In genomic region chr7:12927635-12928434, GRCh38 we compare ENCODE assay signal across 18 cellular contexts.
DNase-seq lines count a peak whose midpoint lies in the region; ATAC-seq, FAIRE-seq and TF ChIP-seq lines count a peak whose summit lies in the region.
"Had no signal": no experiment of that assay in that cellular context is flagged by ENCODE, and none has a peak within 500 bp of the region (broad histone marks: within the 10 kb centered on the region; RNA-seq: fewer than 3 reads in every experiment).

No MANE protein-coding gene starts in this region.

- H3F3A ChIP-seq in PC-3 (ENCODE audit: low read length, unreplicated experiment), result no peaks in the 10 kb centered on the region

- DNase-seq in HepG2 (ENCODE audit: low spot score), result no peak
- DNase-seq in right lobe of liver, result no peak
- DNase-seq in PC-3, result no peak
- no peak for DNase-seq in left colon
- no peak for DNase-seq in stimulated activated CD4-positive, alpha-beta T cell treated with anti-CD3 and anti-CD28 coated beads, Interleukin-4, amount 100 ng/mL, for 4 hours
- DNase-seq in sciatic nerve (ENCODE audit: low spot score), result no peak
- no peak for DNase-seq in NCI-H1048 (lab: John Stamatoyannopoulos, UW)
- DNase-seq: 8988T, Karpas-422, NCI-H1436, NCI-H2081, NCI-H345, NCI-H82, SHP77 treated with DMSO at 0.1 percent for 48 hours had no signal

- H4K20me1 ChIP-seq in HepG2 (ENCODE audit: insufficient read depth, low read length) (no peaks in the 10 kb centered on the region), PC-3 (ENCODE audit: low read length) (no peaks in the 10 kb centered on the region)
- H4K20me1 ChIP-seq: BLaER1 treated with 17β-estradiol and CSF1 and Interleukin-3, amounts not matched to agents 10 nM and 100 nM had no signal

- BruUV-seq in HepG2 (replicated peaks; lab: Mats Ljungman, UMichigan), result no TSS peak
- BruUV-seq in PC-3 (replicated peaks; lab: Mats Ljungman, UMichigan), result no TSS peak

- FAIRE-seq in HepG2 (lab: Jason Lieb, UNC), result no peak
- FAIRE-seq: RCC 7860 had no signal

- no peak for TF ChIP-seq RAD21 in HepG2 (CRISPR knock-in tag; IDR thresholded peaks at IDR 0.05)

- H3K27ac ChIP-seq in HepG2 (ENCODE audit: extremely low read length, insufficient read depth, low read length) (no peak overlapping the region), right lobe of liver (no peak overlapping the region), PC-3 (ENCODE audit: low read length) (no peak overlapping the region)
- H3K27ac ChIP-seq: BLaER1 treated with 17β-estradiol and CSF1 and Interleukin-3, amounts not matched to agents 10 nM and 100 nM had no signal

- TF ChIP-seq CTCF in HepG2 (CRISPR knock-in tag; IDR thresholded peaks at IDR 0.05) (no peak), right lobe of liver (IDR thresholded peaks at IDR 0.05) (no peak), PC-3 (conservative IDR thresholded peaks at IDR 0.05; ENCODE audit: low read depth, low read length) (no peak)

- TF ChIP-seq POLR2A in HepG2 (IDR thresholded peaks at IDR 0.05; ENCODE audit: insufficient read depth in 1 of 2, low read depth in 2 of 2, low read length in 2 of 2), result no peak
- no peak for TF ChIP-seq POLR2A in right lobe of liver (IDR thresholded peaks at IDR 0.05)

- CTCF ChIA-PET in HepG2 (lab: Yijun Ruan, JAX; ENCODE audit: low intra/inter-chr PET ratio, low total read pairs), result no interaction called here
- CTCF ChIA-PET in PC-3 (lab: Charles Lee), result no interaction called here

- intact Hi-C loops in HepG2 (cut with micrococcal nuclease; ENCODE audit: unreplicated experiment), result no loop called here
- intact Hi-C loops in right lobe of liver (cut with DNase I), result no loop called here
- intact Hi-C loops in PC-3 (cut with micrococcal nuclease), result no loop called here
- intact Hi-C loops in left colon (cut with DNase I, micrococcal nuclease), result no loop called here
- intact Hi-C loops in sciatic nerve (cut with DNase I), result no loop called here

- H3K9ac ChIP-seq in HepG2 (ENCODE audit: insufficient read depth, low read depth, low read length), result no peak overlapping the region
- no peak overlapping the region for H3K9ac ChIP-seq in PC-3 (ENCODE audit: low read length)
- H3K9ac ChIP-seq: BLaER1 treated with 17β-estradiol and CSF1 and Interleukin-3, amounts not matched to agents 10 nM and 100 nM had no signal

- ATAC-seq in HepG2, result no peak
- no peak for ATAC-seq in right lobe of liver
- ATAC-seq in PC-3, result peak; percentile 17; the same call in 1 of the 2 replicates
- peak; percentile 97 for ATAC-seq in left colon
- ATAC-seq in sciatic nerve, result no peak
- no peak for ATAC-seq in GM18517 (IDR thresholded peaks at IDR 0.05; ENCODE audit: unreplicated experiment)

- TF ChIP-seq EP300 in HepG2 (IDR thresholded peaks at IDR 0.05; ENCODE audit: low read depth in 2 of 2, low read length in 2 of 2) (no peak), HepG2 (CRISPR knock-in tag; IDR thresholded peaks at IDR 0.05; ENCODE audit: borderline replicate concordance) (no peak)

- H3K27me3 ChIP-seq in HepG2 (ENCODE audit: control insufficient read depth in 1 of 2, insufficient read depth in 2 of 2, low read length in 2 of 2) (no peaks in the 10 kb centered on the region), right lobe of liver (no peaks in the 10 kb centered on the region), PC-3 (ENCODE audit: low read length) (no peaks in the 10 kb centered on the region)
- H3K27me3 ChIP-seq: BLaER1 treated with 17β-estradiol and CSF1 and Interleukin-3, amounts not matched to agents 10 nM and 100 nM had no signal

- H3K36me3 ChIP-seq in HepG2 (replicated peaks in 1 of 2; ENCODE audit: control insufficient read depth in 1 of 2, insufficient read depth in 2 of 2, low read length in 2 of 2), result no peaks in the 10 kb centered on the region
- H3K36me3 ChIP-seq in right lobe of liver, result no peaks in the 10 kb centered on the region
- no peaks in the 10 kb centered on the region for H3K36me3 ChIP-seq in PC-3 (ENCODE audit: low read depth, low read length)
- H3K36me3 ChIP-seq: BLaER1 treated with 17β-estradiol and CSF1 and Interleukin-3, amounts not matched to agents 10 nM and 100 nM; HAP-1 had no signal

- in situ Hi-C loops in HepG2 (cut with HindIII; ENCODE audit: extremely low pct_ligation_motif_present, low pct_unique_long_range_greater_than_20kb), result no loop called here

- H3K4me1 ChIP-seq in HepG2 (ENCODE audit: insufficient read depth, low read length) (no peaks in the 10 kb centered on the region), right lobe of liver (peaks cover 0 to 9% (median 0%) of the 10 kb centered on the region in 4 donors), PC-3 (ENCODE audit: insufficient read depth, low read length) (peaks cover 24% of the 10 kb centered on the region)
- H3K4me1 ChIP-seq: BLaER1 treated with 17β-estradiol and CSF1 and Interleukin-3, amounts not matched to agents 10 nM and 100 nM had no signal

- H3K4me2 ChIP-seq in HepG2 (ENCODE audit: low read depth, low read length) (no peak overlapping the region), PC-3 (ENCODE audit: low read length) (no peak overlapping the region)
- H3K4me2 ChIP-seq: BLaER1 treated with 17β-estradiol and CSF1 and Interleukin-3, amounts not matched to agents 10 nM and 100 nM had no signal

- H2AFZ ChIP-seq in HepG2 (ENCODE audit: low read length) (no peak overlapping the region), PC-3 (ENCODE audit: low read length) (peak overlapping the region; percentile 20; the same call in 1 of the 2 replicates)

- H3K9me2 ChIP-seq in PC-3 (replicated peaks; ENCODE audit: low read length), result no peaks in the 10 kb centered on the region

- POLR2A ChIA-PET in HepG2 (lab: Yijun Ruan, JAX) (no interaction called here), PC-3 (lab: Charles Lee; ENCODE audit: unreplicated experiment) (no interaction called here)

- H3K79me2 ChIP-seq in HepG2 (ENCODE audit: insufficient read depth, low read length), result no peaks in the 10 kb centered on the region
- no peaks in the 10 kb centered on the region for H3K79me2 ChIP-seq in PC-3 (ENCODE audit: low read length)

- H3K9me3 ChIP-seq in HepG2 (ENCODE audit: low read length) (no peaks in the 10 kb centered on the region), right lobe of liver (no peaks in the 10 kb centered on the region), PC-3 (ENCODE audit: low read length) (no peaks in the 10 kb centered on the region)
- H3K9me3 ChIP-seq: BLaER1 treated with 17β-estradiol and CSF1 and Interleukin-3, amounts not matched to agents 10 nM and 100 nM; HAP-1 had no signal

- no peak overlapping the region for H3K4me3 ChIP-seq in HepG2 (replicated peaks in 1 of 3; ENCODE audit: insufficient read depth in 1 of 3, low read depth in 2 of 3, low read length in 3 of 3)
- no peak overlapping the region for H3K4me3 ChIP-seq in right lobe of liver
- no peak overlapping the region for H3K4me3 ChIP-seq in PC-3 (ENCODE audit: low read length)
- H3K4me3 ChIP-seq: BLaER1 treated with 17β-estradiol and CSF1 and Interleukin-3, amounts not matched to agents 10 nM and 100 nM; HAP-1 had no signal

- 40% methylated on average over 4 of the region's 4 CpGs for WGBS in HepG2 (ENCODE audit: low lambda C conversion rate)
- WGBS in right lobe of liver (ENCODE audit: insufficient coverage, low coverage, low lambda C conversion rate, missing lambda C conversion rate), result 68% methylated on average over 4 of the region's 4 CpGs

TF ChIP-seq in HepG2, 621 proteins besides CTCF, POLR2A, EP300 and RAD21 (continues in another document):
- TF ChIP-seq SRSF9 (IDR thresholded peaks at IDR 0.05; ENCODE audit: borderline replicate concordance, insufficient read depth, low read depth, low read length, poor library complexity, severe bottlenecking) (peak; percentile 40), IRF2 (CRISPR knock-in tag; IDR thresholded peaks at IDR 0.05) (no peak), E2F5 (CRISPR knock-in tag; conservative IDR thresholded peaks at IDR 0.05) (no peak), BRF2 (CRISPR knock-in tag; IDR thresholded peaks at IDR 0.05) (no peak)

Comparison
In these comparisons a context has a peak if more than half of its experiments do, and no peak if none do; other contexts are left out.
1. ATAC-seq: peak in PC-3 (single experiment) and left colon (single experiment); none in HepG2 (single experiment), right lobe of liver (0 of 4), sciatic nerve (single experiment) and GM18517 (single experiment).